In the genomic region with DNA sequence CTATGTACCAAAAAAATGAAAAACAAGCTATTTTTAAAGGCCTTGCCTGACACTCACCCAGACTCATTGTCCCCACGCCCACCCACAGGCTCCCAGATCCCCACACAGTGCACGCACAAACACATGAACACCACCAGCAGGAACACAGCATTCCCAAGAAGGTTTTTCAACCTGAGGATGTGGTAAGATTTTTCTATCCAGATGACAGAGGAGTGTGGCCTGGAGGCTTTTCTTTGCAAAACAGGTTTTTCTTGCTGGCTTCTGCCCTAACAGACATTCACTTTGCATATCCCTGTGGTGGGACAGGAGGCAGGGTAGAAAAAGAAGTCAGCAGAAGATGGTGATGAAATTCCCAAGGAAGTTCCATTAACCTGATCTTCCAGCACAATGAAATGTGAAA, we compare ENCODE assay signal across 16 cellular contexts.
DNase-seq lines count a peak whose midpoint lies in the region; ATAC-seq and TF ChIP-seq lines count a peak whose summit lies in the region.
"Had no signal": no experiment of that assay in that cellular context is flagged by ENCODE, and none has a peak within 500 bp of the region (broad histone marks: within the 10 kb centered on the region; RNA-seq: fewer than 3 reads in every experiment).

No MANE protein-coding gene starts in this region.

- H3K9me3 Mint-ChIP-seq in MCF 10A (ENCODE audit: unreplicated experiment) (no peaks in the 10 kb centered on the region), type B pancreatic cell (peaks cover 5% of the 10 kb centered on the region)
- H3K9me3 Mint-ChIP-seq: dendritic cell treated with granulocyte-macrophage colony-stimulating factor and Interleukin-4, amounts not matched to agents 40 ng/mL and 50 ng/mL, for 4 days; IgD-negative memory B cell had no signal

- ATAC-seq in T-helper 17 cell, result no peak
- ATAC-seq: Right ventricle myocardium inferior had no signal

- H3K27ac Mint-ChIP-seq in MCF 10A (ENCODE audit: low read depth, unreplicated experiment), result no peak overlapping the region
- H3K27ac Mint-ChIP-seq in T-helper 17 cell, result peak overlapping the region; percentile 88
- H3K27ac Mint-ChIP-seq in type B pancreatic cell, result peak overlapping the region; percentile 93
- H3K27ac Mint-ChIP-seq: dendritic cell treated with granulocyte-macrophage colony-stimulating factor and Interleukin-4, amounts not matched to agents 40 ng/mL and 50 ng/mL, for 4 days had no signal

- DNase-seq in T47D (ENCODE audit: low read depth in 1 of 2, low spot score in 1 of 2) (peak; percentile 11 to 90), MCF 10A (ENCODE audit: unreplicated experiment) (no peak), T-helper 17 cell (no peak), type B pancreatic cell (ENCODE audit: extremely low spot score, unreplicated experiment) (no peak), hepatic stellate cell (ENCODE audit: low spot score) (no peak), SJCRH30 (no peak), erythroblast (lab: John Stamatoyannopoulos, UW) (no peak)
- DNase-seq: activated CD4-positive, alpha-beta T cell treated with anti-CD3 and anti-CD28 coated beads, Interleukin-2, amount 50 U/mL, for 1 hour; aorta; NCI-H1417 treated with DMSO at 0.1 percent for 48 hours; NCI-H69; T1000 had no signal

- H3K27ac ChIP-seq in iPS-20b (ENCODE audit: low read length) (peak overlapping the region; percentile 66), SJCRH30 (no peak overlapping the region)

- no peak for TF ChIP-seq CTCF in MCF 10A (IDR thresholded peaks at IDR 0.05; ENCODE audit: unreplicated experiment)
- TF ChIP-seq CTCF in type B pancreatic cell (conservative IDR thresholded peaks at IDR 0.05), result no peak

- no peak for TF ChIP-seq POLR2A in erythroblast (IDR thresholded peaks at IDR 0.05; ENCODE audit: low read length)

- H3K36me3 Mint-ChIP-seq in MCF 10A (ENCODE audit: insufficient read depth, unreplicated experiment) (no peaks in the 10 kb centered on the region), T-helper 17 cell (ENCODE audit: low read depth) (peaks cover 3% of the 10 kb centered on the region), type B pancreatic cell (peaks cover 11% of the 10 kb centered on the region)
- H3K36me3 Mint-ChIP-seq: IgD-negative memory B cell had no signal

- H3K9ac ChIP-seq in iPS-20b (ENCODE audit: low read depth, low read length), result peak overlapping the region; percentile 49; the same call in 1 of the 2 replicates

- CTCF ChIA-PET in MCF 10A (lab: Yijun Ruan, JAX), result no interaction called here

- no peaks in the 10 kb centered on the region for H3K27me3 ChIP-seq in iPS-20b (ENCODE audit: insufficient read depth, low read length)
- no peaks in the 10 kb centered on the region for H3K27me3 ChIP-seq in SJCRH30

- in situ Hi-C loops in T47D (cut with HindIII; ENCODE audit: low pct_unique_long_range_greater_than_20kb, low sequenced_read_pairs), result no loop called here

- H3K27me3 Mint-ChIP-seq in MCF 10A (ENCODE audit: insufficient read depth, unreplicated experiment) (no peaks in the 10 kb centered on the region), T-helper 17 cell (no peaks in the 10 kb centered on the region), type B pancreatic cell (no peaks in the 10 kb centered on the region)
- H3K27me3 Mint-ChIP-seq: dendritic cell treated with granulocyte-macrophage colony-stimulating factor and Interleukin-4, amounts not matched to agents 40 ng/mL and 50 ng/mL, for 4 days; IgD-negative memory B cell had no signal

- H3K9me3 ChIP-seq in T-helper 17 cell (ENCODE audit: control insufficient read depth, low read length, poor library complexity, severe bottlenecking) (no peaks in the 10 kb centered on the region), iPS-20b (ENCODE audit: insufficient read depth, low read depth, low read length) (no peaks in the 10 kb centered on the region), SJCRH30 (replicated peaks) (no peaks in the 10 kb centered on the region)

- no TSS peak for BruUV-seq in MCF 10A (replicated peaks; lab: Mats Ljungman, UMichigan)

- H3K36me3 ChIP-seq in iPS-20b (ENCODE audit: insufficient read depth, low read depth, low read length), result no peaks in the 10 kb centered on the region
- H3K36me3 ChIP-seq in SJCRH30, result no peaks in the 10 kb centered on the region

- H3K4me3 Mint-ChIP-seq in MCF 10A (ENCODE audit: unreplicated experiment) (no peak overlapping the region), T-helper 17 cell (no peak overlapping the region), type B pancreatic cell (peak overlapping the region; percentile 79)
- H3K4me3 Mint-ChIP-seq: dendritic cell treated with granulocyte-macrophage colony-stimulating factor and Interleukin-4, amounts not matched to agents 40 ng/mL and 50 ng/mL, for 4 days had no signal

- POLR2A ChIA-PET in MCF 10A (lab: Yijun Ruan, JAX), result no interaction called here

- intact Hi-C loops in MCF 10A (cut with micrococcal nuclease), result no loop called here

- H3K4me3 ChIP-seq in iPS-20b (ENCODE audit: low read length) (peak overlapping the region; percentile 28), SJCRH30 (no peak overlapping the region)

- peaks cover 19% of the 10 kb centered on the region for H3K4me1 Mint-ChIP-seq in MCF 10A (ENCODE audit: insufficient read depth, unreplicated experiment)
- peaks cover 36% of the 10 kb centered on the region for H3K4me1 Mint-ChIP-seq in T-helper 17 cell
- H3K4me1 Mint-ChIP-seq in type B pancreatic cell (ENCODE audit: unreplicated experiment), result peaks cover 38% of the 10 kb centered on the region

- peaks cover 33% of the 10 kb centered on the region; the same call in 1 of the 2 replicates for H3K4me1 ChIP-seq in iPS-20b (ENCODE audit: insufficient read depth, low read length)
- H3K4me1 ChIP-seq in SJCRH30, result no peaks in the 10 kb centered on the region

Comparison
In these comparisons a context has a peak if more than half of its experiments do, and no peak if none do; other contexts are left out.
1. DNase-seq: peak in T47D (2 of 2); none in MCF 10A (single experiment), T-helper 17 cell (0 of 3), type B pancreatic cell (single experiment), hepatic stellate cell (single experiment), SJCRH30 (0 of 2) and erythroblast (0 of 2).